ENCODE assay signal across 9 cellular contexts in genomic region chr4:77146426-77147399, GRCh38. TPM values are rescaled to one million over a fixed set of nuclear protein-coding genes. Genes with fewer than 3 reads are reported as not detected.
DNase-seq lines count a peak whose midpoint lies in the region; TF ChIP-seq lines count a peak whose summit lies in the region.
"Had no signal": no experiment of that assay in that cellular context is flagged by ENCODE, and none has a peak within 500 bp of the region (broad histone marks: within the 10 kb centered on the region; RNA-seq: fewer than 3 reads in every experiment).

No MANE protein-coding gene starts in this region.

- H3K27ac ChIP-seq in endodermal cell (ENCODE audit: low read depth, low read length): no peak overlapping the region
- H3K27ac ChIP-seq in spleen: peak overlapping the region in 7 of 8 donors; percentile 30 to 71 (median 67)

- DNase-seq in NOMO-1 (lab: John Stamatoyannopoulos, UW; ENCODE audit: unreplicated experiment in 2 of 2) (peak; percentile 23 to 51), NOMO-1 treated with dmso at 0.1 percent for 144 hours (lab: John Stamatoyannopoulos, UW; ENCODE audit: unreplicated experiment) (no peak), NOMO-1 treated with DMSO at 0.1 percent for 48 hours (lab: John Stamatoyannopoulos, UW; ENCODE audit: unreplicated experiment) (peak; percentile 66), endodermal cell (no peak), spleen (no peak), GDM1 (lab: John Stamatoyannopoulos, UW) (no peak), NCI-H774 (lab: John Stamatoyannopoulos, UW) (no peak), GOT3 (lab: John Stamatoyannopoulos, UW) (no peak)
- DNase-seq: effector memory CD8-positive, alpha-beta T cell had no signal

- H3K9me3 Mint-ChIP-seq in endodermal cell: no peaks in the 10 kb centered on the region
- H3K9me3 Mint-ChIP-seq: effector memory CD8-positive, alpha-beta T cell had no signal

- TF ChIP-seq CTCF in endodermal cell (conservative IDR thresholded peaks at IDR 0.05) (no peak), spleen (IDR thresholded peaks at IDR 0.05 in 8 of 11, conservative IDR thresholded peaks at IDR 0.05 in 3 of 11) (no peak)

- WGBS in endodermal cell (ENCODE audit: insufficient coverage in 1 of 2, insufficient read length in 1 of 2), 2 experiments: 93 to 100% methylated on average over 4 to 5 of the region's 5 CpGs
- 71 to 81% (median 79%) methylated on average over 5 of the region's 5 CpGs for WGBS in spleen, 5 donors

- intact Hi-C loops in spleen (cut with DNase I; ENCODE audit: low total_unique reads): no loop called here

- no peaks in the 10 kb centered on the region for H3K36me3 Mint-ChIP-seq in endodermal cell (ENCODE audit: low read depth)

- H3K9me3 ChIP-seq in endodermal cell (ENCODE audit: control insufficient read depth, low read length): no peaks in the 10 kb centered on the region
- no peaks in the 10 kb centered on the region for H3K9me3 ChIP-seq in spleen

- TF ChIP-seq POLR2A in spleen (IDR thresholded peaks at IDR 0.05): no peak

- peak overlapping the region; percentile 65 for H3K27ac Mint-ChIP-seq in endodermal cell
- H3K27ac Mint-ChIP-seq: effector memory CD8-positive, alpha-beta T cell had no signal

- H3K4me1 Mint-ChIP-seq in endodermal cell: peaks cover 12% of the 10 kb centered on the region

- H3K4me3 Mint-ChIP-seq in endodermal cell: no peak overlapping the region
- H3K4me3 Mint-ChIP-seq: effector memory CD8-positive, alpha-beta T cell had no signal

- H3K9ac ChIP-seq in endodermal cell (ENCODE audit: extremely low read depth, low read length, poor library complexity, severe bottlenecking): no peak overlapping the region

- no peaks in the 10 kb centered on the region for H3K27me3 ChIP-seq in endodermal cell (ENCODE audit: control insufficient read depth, insufficient read depth, low read length, poor library complexity, severe bottlenecking)
- no peaks in the 10 kb centered on the region for H3K27me3 ChIP-seq in spleen (replicated peaks in 1 of 7)

- H3K36me3 ChIP-seq in endodermal cell (ENCODE audit: control insufficient read depth, insufficient read depth, low read length) (no peaks in the 10 kb centered on the region), spleen (no peaks in the 10 kb centered on the region)

- no peaks in the 10 kb centered on the region for H3K27me3 Mint-ChIP-seq in endodermal cell (ENCODE audit: insufficient read depth)

- H3K4me1 ChIP-seq in endodermal cell (ENCODE audit: control insufficient read depth, insufficient read depth, low read length) (peaks cover 19% of the 10 kb centered on the region), spleen (peaks cover 8 to 35% (median 17%) of the 10 kb centered on the region in 6 donors)

- H3K4me3 ChIP-seq in endodermal cell (ENCODE audit: low read length) (no peak overlapping the region), spleen (peak overlapping the region in 1 of 8 donors; percentile 4)

RNA-seq across cellular contexts. Expression of gene CCNG2, which starts 10.3 kb away (rescaled TPM):
- 10 to 100 TPM; 39.7 to 41.5 TPM for total RNA-seq in endodermal cell
- polyA plus RNA-seq in endodermal cell (2013, experiment 1 of 2): 86.4 TPM
- 80.4 TPM for polyA plus RNA-seq in endodermal cell (2013, experiment 2 of 2)
- 100 to 1,000 TPM in 1 of 7 donors, 10 to 100 TPM in 6; 50.6 to 106 (median 61.6) TPM for total RNA-seq in spleen
- polyA plus RNA-seq in spleen: 10 to 100 TPM; 20.2 to 24.9 (median 24.6) TPM

Comparison
In these comparisons a context has a peak if more than half of its experiments do, and no peak if none do; other contexts are left out.
1. DNase-seq: peak in NOMO-1 (2 of 2) and NOMO-1 treated with DMSO at 0.1 percent for 48 hours (single experiment); none in NOMO-1 treated with dmso at 0.1 percent for 144 hours (single experiment), endodermal cell (single experiment), spleen (single experiment), GDM1 (single experiment), NCI-H774 (single experiment) and GOT3 (single experiment).